ENCODE assay signal across 1 cellular context in the genomic region with DNA sequence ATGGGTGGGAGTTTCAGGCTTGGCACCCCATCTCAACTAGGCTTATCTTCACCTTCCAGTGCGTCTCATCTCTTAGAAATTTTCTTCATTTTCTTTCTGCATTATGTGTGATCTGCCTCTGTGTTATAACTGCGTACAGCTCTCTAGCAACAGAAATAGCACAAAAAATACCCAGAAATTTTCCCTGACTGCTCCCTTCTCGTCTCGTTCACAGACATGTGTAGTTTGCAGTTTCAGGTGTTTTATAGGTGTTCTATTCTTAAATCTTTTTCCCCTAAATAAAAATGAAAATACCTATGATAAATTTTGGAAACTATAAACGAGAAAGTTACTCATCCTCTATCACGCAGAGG.
TF ChIP-seq lines count a peak whose summit lies in the region.

No MANE protein-coding gene starts in this region.

TF ChIP-seq in IMR-90, 13 proteins besides CTCF, POLR2A, EP300 and RAD21 (continued from another document):
- no peak for TF ChIP-seq NFE2L2 (IDR thresholded peaks at IDR 0.05; ENCODE audit: low read depth, low read length)
